In the genomic region with DNA sequence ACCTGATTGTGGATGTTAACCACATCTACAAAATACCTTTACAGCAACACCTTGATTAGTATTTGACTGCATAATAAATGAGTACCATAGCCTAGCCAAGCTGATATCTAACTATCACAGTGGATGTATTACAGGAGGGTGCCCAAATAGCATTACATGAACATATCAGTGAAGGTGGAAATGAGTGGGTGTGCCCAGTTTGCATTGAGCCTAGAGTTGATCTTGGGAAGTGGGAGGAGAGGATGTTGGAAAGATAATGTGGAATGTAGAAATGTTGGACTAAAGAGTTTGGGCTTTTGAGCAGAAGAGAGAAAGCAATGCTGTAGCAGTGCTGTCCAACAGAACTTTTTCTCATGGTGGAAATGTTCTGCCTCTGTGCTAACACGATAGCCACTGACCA, we compare ENCODE assay signal across 27 cellular contexts.
"Had no signal": no experiment of that assay in that cellular context is flagged by ENCODE, and none has a peak within 500 bp of the region (broad histone marks: within the 10 kb centered on the region; RNA-seq: fewer than 3 reads in every experiment).

No MANE protein-coding gene starts in this region.

- FAIRE-seq: kidney, pancreas had no signal

- H3K9me3 ChIP-seq: left lung, lower lobe of right lung, pancreas, prostate gland, right lobe of liver, stomach, testis, thyroid gland, transverse colon, upper lobe of left lung, vagina had no signal

- H3K27me3 Mint-ChIP-seq: naive B cell; stimulated activated naive B cell treated with anti-CD40 and anti-IgM and Interleukin-4, amounts not matched to agents 10 μg/mL and 1 μg/mL and 100 μg/mL, for 72 hours had no signal

- DNase-seq: hippocampal formation; kidney; left colon; left lung; lower lobe of right lung; mammary epithelial cell; naive B cell; nucleus accumbens; pancreas; posterior cingulate gyrus; right lobe of liver; stimulated activated CD4-positive, alpha-beta T cell treated with anti-CD3 and anti-CD28 coated beads, Interleukin-15, amount 100 ng/mL, for 24 hours; stimulated activated CD4-positive, alpha-beta T cell treated with anti-CD3 and anti-CD28 coated beads, Interleukin-2, amount 100 ng/mL, for 24 hours; stimulated activated CD4-positive, alpha-beta T cell treated with anti-CD3 and anti-CD28 coated beads, Interleukin-4, amount 100 ng/mL, for 1 hour; stimulated activated naive B cell treated with anti-CD40 and anti-IgM and Interleukin-4, amounts not matched to agents 10 μg/mL and 1 μg/mL and 100 μg/mL, for 72 hours; stimulated activated naive CD8-positive, alpha-beta T cell treated with anti-CD3 and anti-CD28 coated beads, Interleukin-15, Interleukin-2, amounts not matched to agents 100 U/mL and 50 U/mL, for 24 hours; stomach; testis; thyroid gland; transverse colon; upper lobe of left lung had no signal

- H3K36me3 ChIP-seq: lower lobe of right lung, pancreas, prostate gland, right lobe of liver, thyroid gland, transverse colon, upper lobe of left lung had no signal

- H3K4me1 Mint-ChIP-seq: nephron, neural crest cell had no signal

- H3K27ac ChIP-seq: left lung, lower lobe of right lung, pancreas, prostate gland, right lobe of liver, stomach, testis, thyroid gland, transverse colon, upper lobe of left lung, vagina had no signal

- H3K27me3 ChIP-seq: left lung, pancreas, right lobe of liver, stomach, testis, thyroid gland, transverse colon, upper lobe of left lung, vagina had no signal

- ATAC-seq: left colon; left lung; lower lobe of right lung; pancreas; right lobe of liver; stimulated activated naive B cell treated with anti-CD40 and anti-IgM and Interleukin-4, amounts not matched to agents 10 μg/mL and 1 μg/mL and 100 μg/mL, for 72 hours; stimulated activated naive CD8-positive, alpha-beta T cell treated with anti-CD3 and anti-CD28 coated beads, Interleukin-15, Interleukin-2, amounts not matched to agents 100 U/mL and 50 U/mL, for 24 hours had no signal

- H3K27ac Mint-ChIP-seq: mesothelial cell of epicardium; nephron; stimulated activated naive B cell treated with anti-CD40 and anti-IgM and Interleukin-4, amounts not matched to agents 10 μg/mL and 1 μg/mL and 100 μg/mL, for 72 hours had no signal

- H3K4me2 ChIP-seq: smooth muscle cell had no signal

- H3K4me1 ChIP-seq: prostate gland, right lobe of liver had no signal

- H3K4me3 ChIP-seq: left lung, lower lobe of right lung, pancreas, prostate gland, right lobe of liver, smooth muscle cell, stomach, testis, thyroid gland, transverse colon, upper lobe of left lung, vagina had no signal

- H3K4me3 Mint-ChIP-seq: mesothelial cell of epicardium; naive B cell; nephron; neural crest cell; stimulated activated naive B cell treated with anti-CD40 and anti-IgM and Interleukin-4, amounts not matched to agents 10 μg/mL and 1 μg/mL and 100 μg/mL, for 72 hours had no signal
